15 cellular contexts compared by ENCODE assay signal in the genomic region with DNA sequence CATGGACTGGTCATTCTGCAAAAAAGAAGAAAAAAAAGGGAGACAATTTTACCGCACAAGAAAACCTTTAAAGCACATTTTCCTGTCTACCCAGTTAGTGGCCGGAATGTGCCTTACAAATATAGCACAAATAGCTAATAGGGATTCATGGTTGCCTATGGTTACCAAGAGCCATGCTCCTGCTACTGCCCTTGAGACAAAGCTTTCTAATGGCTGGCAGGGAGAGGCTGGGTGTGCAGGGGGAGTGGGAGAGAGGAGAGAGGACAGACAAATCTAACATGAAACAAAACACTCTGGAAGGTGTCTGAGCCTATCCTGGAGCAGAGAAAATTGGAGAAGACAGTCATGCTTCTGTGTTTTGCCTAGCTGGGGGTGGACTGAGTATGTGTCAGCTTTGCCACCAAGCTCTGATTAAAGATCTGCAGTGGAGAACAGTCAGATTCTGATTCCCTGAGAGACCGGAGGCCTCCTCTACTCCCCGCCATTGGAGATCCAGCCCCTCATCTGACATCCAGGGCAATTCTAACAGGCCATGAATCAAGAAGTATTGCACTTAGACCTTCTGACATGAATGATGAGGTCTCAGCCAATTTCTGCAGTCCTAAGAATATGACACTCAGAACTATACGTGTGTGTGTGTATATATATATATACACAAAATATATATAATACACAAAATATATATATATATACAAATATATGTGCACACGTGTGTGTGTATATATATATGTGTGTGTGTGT.
A peak's percentile ranks its signal among the peaks of the same experiment; 100 is the strongest.
DNase-seq lines count a peak whose midpoint lies in the region; ATAC-seq and TF ChIP-seq lines count a peak whose summit lies in the region.
"Had no signal": no experiment of that assay in that cellular context is flagged by ENCODE, and none has a peak within 500 bp of the region (broad histone marks: within the 10 kb centered on the region; RNA-seq: fewer than 3 reads in every experiment).

No MANE protein-coding gene starts in this region.

- in situ Hi-C loops in HAP-1 (cut with MboI; ENCODE audit: low sequenced_read_pairs) (no loop called here), ACHN (cut with HindIII; ENCODE audit: low pct_ligation_motif_present, low pct_unique_long_range_greater_than_20kb, low sequenced_read_pairs) (no loop called here)

- no peaks in the 10 kb centered on the region for H3K79me2 ChIP-seq in parathyroid adenoma

- H3K27ac ChIP-seq in adrenal gland (peak overlapping the region; percentile 54 to 82 (median 64)), parathyroid adenoma (peak overlapping the region; percentile 84)
- H3K27ac ChIP-seq: VCaP had no signal

- no peak overlapping the region for H3K9ac ChIP-seq in parathyroid adenoma

- TF ChIP-seq POLR2A in adrenal gland (IDR thresholded peaks at IDR 0.05), result peak in 1 of 2 donors; percentile 62

- H2AFZ ChIP-seq in parathyroid adenoma, result peak overlapping the region; percentile 43

- WGBS in adrenal gland, 4 donors, result 45 to 52% (median 49%) methylated on average over 6 of the region's 6 CpGs

- H3K36me3 ChIP-seq in HAP-1 (replicated peaks) (no peaks in the 10 kb centered on the region), adrenal gland (replicated peaks in 1 of 2) (no peaks in the 10 kb centered on the region), parathyroid adenoma (ENCODE audit: control insufficient read depth, insufficient read depth, low read length) (no peaks in the 10 kb centered on the region)
- H3K36me3 ChIP-seq: left lung, stomach had no signal

- H3K27me3 ChIP-seq in HAP-1 (ENCODE audit: low read depth) (no peaks in the 10 kb centered on the region), adrenal gland (no peaks in the 10 kb centered on the region), parathyroid adenoma (ENCODE audit: control insufficient read depth, insufficient read depth, low read length) (no peaks in the 10 kb centered on the region)
- H3K27me3 ChIP-seq: left lung, stomach had no signal

- DNase-seq in HAP-1 (ENCODE audit: low spot score in 2 of 2) (peak; percentile 54 to 59), adrenal gland (peak; percentile 45 to 81 (median 65)), head of caudate nucleus (peak in 29 of 42 donors; percentile 10 to 81 (median 46)), MV-4-11 (lab: John Stamatoyannopoulos, UW) (no peak), ACHN (no peak)
- DNase-seq: activated CD8-positive, alpha-beta memory T cell treated with anti-CD3 and anti-CD28 coated beads, Interleukin-2, amount 50 U/mL, for 4 hours; activated naive CD8-positive, alpha-beta T cell treated with anti-CD3 and anti-CD28 coated beads for 36 hours; CD4-positive, alpha-beta T cell; left lung; NCI-H524 treated with DMSO at 0.1 percent for 48 hours; SHP77; stomach had no signal

- H3K4me1 ChIP-seq in HAP-1 (peaks cover 24% of the 10 kb centered on the region), adrenal gland (replicated peaks in 1 of 2) (peaks cover 16 to 37% of the 10 kb centered on the region in 2 donors), parathyroid adenoma (peaks cover 21% of the 10 kb centered on the region)

- peak in 4 of 6 experiments; percentile 23 to 53 (median 34) for TF ChIP-seq CTCF in adrenal gland (IDR thresholded peaks at IDR 0.05)
- no peak for TF ChIP-seq CTCF in parathyroid adenoma (IDR thresholded peaks at IDR 0.05)

- H3K4me3 ChIP-seq in HAP-1 (no peak overlapping the region), adrenal gland (peak overlapping the region in 1 of 4 donors; percentile 35), parathyroid adenoma (ENCODE audit: low read depth, low read length) (no peak overlapping the region)
- H3K4me3 ChIP-seq: left lung, stomach had no signal

- no peaks in the 10 kb centered on the region for H3K9me3 ChIP-seq in HAP-1
- no peaks in the 10 kb centered on the region for H3K9me3 ChIP-seq in adrenal gland (replicated peaks in 1 of 3)
- H3K9me3 ChIP-seq in parathyroid adenoma (ENCODE audit: control insufficient read depth, low read length), result no peaks in the 10 kb centered on the region
- H3K9me3 ChIP-seq: stomach had no signal

- intact Hi-C loops in adrenal gland (cut with DNase I), result no loop called here
- intact Hi-C loops in head of caudate nucleus (cut with DNase I), result no loop called here

- ATAC-seq in GM18520 (IDR thresholded peaks at IDR 0.05; ENCODE audit: unreplicated experiment), result no peak

- peak overlapping the region; percentile 3 for H3K4me2 ChIP-seq in parathyroid adenoma (ENCODE audit: low read length)

Comparison
In these comparisons a context has a peak if more than half of its experiments do, and no peak if none do; other contexts are left out.
1. DNase-seq: peak in HAP-1 (2 of 2), adrenal gland (7 of 7) and head of caudate nucleus (29 of 42); none in MV-4-11 (single experiment) and ACHN (single experiment).